Comparison of ENCODE assay signal across 8 cellular contexts in the genomic region with DNA sequence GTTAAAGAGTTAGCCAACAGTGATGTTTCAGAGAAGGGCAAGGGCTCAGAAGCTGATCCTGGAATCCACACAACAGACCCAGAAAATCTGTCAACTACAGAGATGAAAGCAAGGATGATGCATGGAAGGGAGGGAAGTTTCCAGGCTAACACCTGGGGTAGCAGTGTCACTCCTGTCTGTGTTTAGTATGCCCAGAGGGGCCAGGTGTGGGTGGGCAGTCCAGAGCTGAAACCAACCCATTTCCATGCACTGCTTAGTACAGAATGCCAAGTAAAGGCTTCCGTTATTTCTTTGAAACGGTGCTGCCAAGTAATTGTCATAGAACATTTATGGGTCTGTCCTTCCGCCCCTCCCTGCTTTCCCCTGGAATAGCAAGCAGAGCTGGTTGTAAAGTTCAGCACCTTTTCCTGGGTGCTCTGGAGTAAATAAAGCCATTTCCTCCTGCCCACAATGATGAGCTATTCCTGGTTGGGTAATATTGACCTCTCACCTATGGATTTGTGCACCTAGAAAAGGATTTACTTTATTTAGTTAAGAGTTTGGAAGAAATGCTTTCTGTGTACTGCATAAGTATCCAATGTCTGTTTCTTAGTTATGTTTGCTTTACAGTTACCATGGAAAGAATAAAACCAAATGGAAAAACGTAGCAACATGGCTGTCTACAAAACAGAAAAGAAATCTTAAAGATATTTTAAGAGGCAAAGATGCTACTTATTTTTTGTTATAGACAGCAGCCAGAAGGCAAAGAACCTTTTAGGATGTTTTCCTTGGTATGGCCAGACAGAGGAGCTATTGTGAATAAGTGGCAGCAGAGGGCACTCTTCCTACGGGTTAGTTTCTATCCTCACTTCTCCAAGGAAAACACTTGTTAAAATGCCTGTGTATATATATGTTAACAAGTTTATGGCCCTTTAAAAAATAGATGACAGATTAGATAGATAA.
DNase-seq lines count a peak whose midpoint lies in the region; ATAC-seq and TF ChIP-seq lines count a peak whose summit lies in the region.
"Not testable (repeated sequence)": the region's sequence is repeated elsewhere in the genome, so short reads cannot be mapped to it uniquely, and the experiment has no call there.

No MANE protein-coding gene starts in this region.

- H2AFZ ChIP-seq in SU-DHL-6 (ENCODE audit: low read depth, low read length, severe bottlenecking); osteoblast (ENCODE audit: low read length): not testable (repeated sequence)

- intact Hi-C loops in right cardiac atrium (cut with DNase I), result loop anchor here in 3 of 4 donors (10.0 kb wide), 1 partner anchor 289 kb away; no protein-coding TSS in a partner anchor

- H3K9me3 ChIP-seq in SU-DHL-6 (ENCODE audit: insufficient read depth, low read length); right cardiac atrium (ENCODE audit: control insufficient read depth, low read length); osteoblast (ENCODE audit: low read depth, low read length): not testable (repeated sequence)

- DNase-seq in EH (ENCODE audit: low read depth) (peak; percentile 69), Kasumi-1 (lab: John Stamatoyannopoulos, UW) (peak; percentile 80 to 91), NCI-H345 (lab: John Stamatoyannopoulos, UW) (peak; percentile 42), dedifferentiated amniotic fluid mesenchymal stem cell (ENCODE audit: extremely low spot score) (peak; percentile 28)
- DNase-seq in right cardiac atrium; osteoblast (ENCODE audit: insufficient read length, low spot score, missing footprints): not testable (repeated sequence)

- H3K4me3 ChIP-seq in SU-DHL-6 (ENCODE audit: insufficient read depth, low read length, poor library complexity, severe bottlenecking); right cardiac atrium (ENCODE audit: low read length); osteoblast (ENCODE audit: insufficient read depth, low read length): not testable (repeated sequence)

- not testable (repeated sequence) for H3F3A ChIP-seq in SU-DHL-6 (ENCODE audit: insufficient read depth)

- H3K27ac ChIP-seq in 22Rv1; SU-DHL-6 (ENCODE audit: low read depth, low read length); right cardiac atrium (ENCODE audit: low read length); osteoblast (ENCODE audit: low read depth, low read length): not testable (repeated sequence)

- not testable (repeated sequence) for H3K9ac ChIP-seq in SU-DHL-6 (ENCODE audit: low read length)

- peak; percentile 73 to 77 for ATAC-seq in right cardiac atrium

- not testable (repeated sequence) for H3K27me3 ChIP-seq in SU-DHL-6 (ENCODE audit: low read length); right cardiac atrium (ENCODE audit: control insufficient read depth, insufficient read depth); osteoblast (ENCODE audit: insufficient read depth, low read length)

- not testable (repeated sequence) for H3K36me3 ChIP-seq in SU-DHL-6 (ENCODE audit: low read length); osteoblast (ENCODE audit: insufficient read depth, low read length)

- H4K20me1 ChIP-seq in SU-DHL-6 (ENCODE audit: low read depth, low read length); osteoblast (ENCODE audit: insufficient read depth, low read length): not testable (repeated sequence)

- not testable (repeated sequence) for H3K9me2 ChIP-seq in SU-DHL-6 (replicated peaks; ENCODE audit: insufficient read depth, low read length)

- WGBS in right cardiac atrium, result 23% methylated on average over 5 of the region's 5 CpGs

- TF ChIP-seq CTCF in 22Rv1 (IDR thresholded peaks at IDR 0.05), result peak; percentile 90
- peak; percentile 60 for TF ChIP-seq CTCF in SU-DHL-6 (IDR thresholded peaks at IDR 0.05; ENCODE audit: insufficient read depth, low read length, poor library complexity, severe bottlenecking)
- peak; percentile 63 for TF ChIP-seq CTCF in osteoblast (IDR thresholded peaks at IDR 0.05; ENCODE audit: extremely low read depth, low read depth, low read length)

- H3K4me1 ChIP-seq in right cardiac atrium (ENCODE audit: control insufficient read depth, insufficient read depth, low read length); osteoblast (ENCODE audit: insufficient read depth, low read length): not testable (repeated sequence)

- not testable (repeated sequence) for H3K4me2 ChIP-seq in SU-DHL-6 (ENCODE audit: low read depth, low read length, poor library complexity, severe bottlenecking); osteoblast (ENCODE audit: insufficient read depth, low read length)

- not testable (repeated sequence) for H3K79me2 ChIP-seq in SU-DHL-6 (ENCODE audit: insufficient read depth, low read length); osteoblast (ENCODE audit: insufficient read depth, low read length)
